ENCODE assay signal across 8 cellular contexts in the genomic region with DNA sequence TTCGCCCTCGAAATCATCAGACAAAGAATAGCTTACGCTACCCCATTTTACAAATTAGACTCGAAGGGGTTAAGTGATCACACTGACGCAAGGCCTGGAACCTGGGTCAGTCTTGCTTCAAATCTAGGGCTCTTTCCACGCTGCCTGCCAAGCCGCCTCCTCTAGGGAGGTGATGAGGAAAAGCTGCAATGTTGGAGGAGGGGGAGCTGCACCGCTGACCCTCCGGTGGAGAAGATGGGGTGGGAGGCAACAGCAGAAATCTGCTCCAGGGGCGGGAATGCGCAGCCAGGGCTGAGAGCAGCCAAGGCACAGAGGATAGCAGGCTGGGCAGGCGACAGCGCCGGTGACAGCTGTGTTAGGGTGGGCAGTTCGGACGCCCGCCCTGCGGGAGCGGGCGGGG. TPM values are rescaled to one million over a fixed set of nuclear protein-coding genes. Genes with fewer than 3 reads are reported as not detected.
A peak's percentile ranks its signal among the peaks of the same experiment; 100 is the strongest.
DNase-seq lines count a peak whose midpoint lies in the region; ATAC-seq, FAIRE-seq and TF ChIP-seq lines count a peak whose summit lies in the region.

No MANE protein-coding gene starts in this region.

- H3K27ac ChIP-seq in A549 (peak overlapping the region; percentile 96 to 98), mucosa of rectum (ENCODE audit: low read depth in 2 of 2, low read length in 2 of 2) (peak overlapping the region; percentile 97 to 100)

- peak overlapping the region; percentile 96 to 98 for H3K9ac ChIP-seq in mucosa of rectum (ENCODE audit: low read depth in 1 of 2, low read length in 2 of 2)

- H3K9me3 ChIP-seq in A549 (no peaks in the 10 kb centered on the region), mucosa of rectum (ENCODE audit: control insufficient read depth in 2 of 2, low read length in 2 of 2) (no peaks in the 10 kb centered on the region)

- CTCF ChIA-PET in A549 (lab: Yijun Ruan, JAX) = interaction anchor here (0.9 to 2.3 kb wide), 3 partner anchors 16 to 132 kb away, joined by 3 to 13 read pairs (median 3); a partner anchor contains a TSS

- WGBS in A549 (ENCODE audit: missing lambda C conversion rate) = 1% methylated on average over 20 of the region's 20 CpGs

- peaks cover 38 to 42% of the 10 kb centered on the region in 2 donors for H3K36me3 ChIP-seq in mucosa of rectum (ENCODE audit: control insufficient read depth in 2 of 2, insufficient read depth in 2 of 2, low read length in 2 of 2)

- H3K27me3 ChIP-seq in mucosa of rectum (ENCODE audit: control insufficient read depth in 2 of 2, insufficient read depth in 2 of 2, low read length in 2 of 2) = no peaks in the 10 kb centered on the region

- TF ChIP-seq CTCF in A549 (IDR thresholded peaks at IDR 0.05) = no peak

- TF ChIP-seq RAD21 in A549 (conservative IDR thresholded peaks at IDR 0.05 in 1 of 2, IDR thresholded peaks at IDR 0.05 in 1 of 2) = no peak

- ATAC-seq in A549 (peak in 1 of 2 experiments; percentile 0; a peak in 2 of 6 replicates), GM18520 (IDR thresholded peaks at IDR 0.05; ENCODE audit: unreplicated experiment) (no peak), HG02970 (IDR thresholded peaks at IDR 0.05; ENCODE audit: low FRiP score, unreplicated experiment) (no peak)

- POLR2A ChIA-PET in A549 (lab: Yijun Ruan, JAX) = interaction anchor here (1.8 to 3.0 kb wide), 3 partner anchors 9 to 47 kb away, joined by 12 to 37 read pairs (median 28); a partner anchor contains a TSS

- peak overlapping the region; percentile 89 for H3K4me3 ChIP-seq in A549
- peak overlapping the region; percentile 88 for H3K4me3 ChIP-seq in Jurkat, Clone E6-1 (ENCODE audit: low read length)
- peak overlapping the region; percentile 81 to 92 for H3K4me3 ChIP-seq in mucosa of rectum (ENCODE audit: low read length in 2 of 2)

- peak overlapping the region; percentile 100 for H3K4me2 ChIP-seq in A549

- FAIRE-seq in A549 (lab: Jason Lieb, UNC) = no peak

- DNase-seq in A549 (ENCODE audit: low read depth in 1 of 2, low spot score in 1 of 2) (no peak), dermis blood vessel endothelial cell (peak; percentile 44), NCI-H2081 (lab: John Stamatoyannopoulos, UW) (no peak), NCI-H1436 treated with DMSO at 0.1 percent for 48 hours (lab: John Stamatoyannopoulos, UW) (no peak)
- no peak for DNase-seq in Jurkat, Clone E6-1 (ENCODE audit: low read depth, low spot score)

- H3K4me1 ChIP-seq in A549 (peaks cover 15% of the 10 kb centered on the region), mucosa of rectum (ENCODE audit: control insufficient read depth in 2 of 2, insufficient read depth in 2 of 2, low read length in 2 of 2) (peaks cover 30 to 38% of the 10 kb centered on the region in 2 donors)

- TF ChIP-seq EP300 in A549 (IDR thresholded peaks at IDR 0.05) = no peak

- TF ChIP-seq POLR2A in A549 (IDR thresholded peaks at IDR 0.05; ENCODE audit: low read length) = no peak

TF ChIP-seq in A549, 52 proteins besides CTCF, POLR2A, EP300 and RAD21:
- TF ChIP-seq, protein P1, sequence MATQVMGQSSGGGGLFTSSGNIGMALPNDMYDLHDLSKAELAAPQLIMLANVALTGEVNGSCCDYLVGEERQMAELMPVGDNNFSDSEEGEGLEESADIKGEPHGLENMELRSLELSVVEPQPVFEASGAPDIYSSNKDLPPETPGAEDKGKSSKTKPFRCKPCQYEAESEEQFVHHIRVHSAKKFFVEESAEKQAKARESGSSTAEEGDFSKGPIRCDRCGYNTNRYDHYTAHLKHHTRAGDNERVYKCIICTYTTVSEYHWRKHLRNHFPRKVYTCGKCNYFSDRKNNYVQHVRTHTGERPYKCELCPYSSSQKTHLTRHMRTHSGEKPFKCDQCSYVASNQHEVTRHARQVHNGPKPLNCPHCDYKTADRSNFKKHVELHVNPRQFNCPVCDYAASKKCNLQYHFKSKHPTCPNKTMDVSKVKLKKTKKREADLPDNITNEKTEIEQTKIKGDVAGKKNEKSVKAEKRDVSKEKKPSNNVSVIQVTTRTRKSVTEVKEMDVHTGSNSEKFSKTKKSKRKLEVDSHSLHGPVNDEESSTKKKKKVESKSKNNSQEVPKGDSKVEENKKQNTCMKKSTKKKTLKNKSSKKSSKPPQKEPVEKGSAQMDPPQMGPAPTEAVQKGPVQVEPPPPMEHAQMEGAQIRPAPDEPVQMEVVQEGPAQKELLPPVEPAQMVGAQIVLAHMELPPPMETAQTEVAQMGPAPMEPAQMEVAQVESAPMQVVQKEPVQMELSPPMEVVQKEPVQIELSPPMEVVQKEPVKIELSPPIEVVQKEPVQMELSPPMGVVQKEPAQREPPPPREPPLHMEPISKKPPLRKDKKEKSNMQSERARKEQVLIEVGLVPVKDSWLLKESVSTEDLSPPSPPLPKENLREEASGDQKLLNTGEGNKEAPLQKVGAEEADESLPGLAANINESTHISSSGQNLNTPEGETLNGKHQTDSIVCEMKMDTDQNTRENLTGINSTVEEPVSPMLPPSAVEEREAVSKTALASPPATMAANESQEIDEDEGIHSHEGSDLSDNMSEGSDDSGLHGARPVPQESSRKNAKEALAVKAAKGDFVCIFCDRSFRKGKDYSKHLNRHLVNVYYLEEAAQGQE (IDR thresholded peaks at IDR 0.05) = peak; percentile 10; the same call in 1 of the 2 replicates
- TF ChIP-seq, protein P2, sequence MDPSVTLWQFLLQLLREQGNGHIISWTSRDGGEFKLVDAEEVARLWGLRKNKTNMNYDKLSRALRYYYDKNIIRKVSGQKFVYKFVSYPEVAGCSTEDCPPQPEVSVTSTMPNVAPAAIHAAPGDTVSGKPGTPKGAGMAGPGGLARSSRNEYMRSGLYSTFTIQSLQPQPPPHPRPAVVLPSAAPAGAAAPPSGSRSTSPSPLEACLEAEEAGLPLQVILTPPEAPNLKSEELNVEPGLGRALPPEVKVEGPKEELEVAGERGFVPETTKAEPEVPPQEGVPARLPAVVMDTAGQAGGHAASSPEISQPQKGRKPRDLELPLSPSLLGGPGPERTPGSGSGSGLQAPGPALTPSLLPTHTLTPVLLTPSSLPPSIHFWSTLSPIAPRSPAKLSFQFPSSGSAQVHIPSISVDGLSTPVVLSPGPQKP (IDR thresholded peaks at IDR 0.05; ENCODE audit: low read depth, low read length) = no peak

RNA-seq across cellular contexts. Expression of a gene that starts 0.6 kb away (rescaled TPM):
- polyA plus RNA-seq in A549 (2011; rRNA removed) (21.4 and 50.4 TPM in 2 replicates), A549 (2017; fragmentation: RNase III; extraction: RNeasy Plus Mini Kit Qiagen cat#74134 plus additional on column Dnase treatment) (22.4 to 26.9 TPM (median 25.1 TPM) in 3 replicates)
- 37.4 and 48.6 TPM in 2 replicates for polyA plus RNA-seq in A549 (2012; cell fraction: cytosol; rRNA removed)
- 74.8 and 97.4 TPM in 2 replicates for polyA plus RNA-seq in A549 (2012; cell fraction: nucleus; rRNA removed)
- polyA minus RNA-seq in A549 (2011; rRNA and poly(A)+ RNA removed) = 56.9 and 72.9 TPM in 2 replicates
- polyA plus RNA-seq in Jurkat, Clone E6-1 (2012; ENCODE audit: insufficient read depth, insufficient read length) = 30.1 TPM
- 19.2 and 28.2 TPM in 2 replicates for total RNA-seq in dermis blood vessel endothelial cell

RNA-seq across cellular contexts. Expression of a gene that starts 11.6 kb away (rescaled TPM):
- 55.5 and 61.8 TPM in 2 replicates for polyA plus RNA-seq in A549 (2011; rRNA removed)
- 58.6 and 78.9 TPM in 2 replicates for polyA plus RNA-seq in A549 (2012; cell fraction: cytosol; rRNA removed)
- polyA plus RNA-seq in A549 (2012; cell fraction: nucleus; rRNA removed) = 49.9 and 81.5 TPM in 2 replicates
- 62.7 to 65.5 TPM (median 64.5 TPM) in 3 replicates for polyA plus RNA-seq in A549 (2017; fragmentation: RNase III; extraction: RNeasy Plus Mini Kit Qiagen cat#74134 plus additional on column Dnase treatment)
- 36.8 and 43.7 TPM in 2 replicates for polyA minus RNA-seq in A549 (2011; rRNA and poly(A)+ RNA removed)
- 94.3 TPM for polyA plus RNA-seq in Jurkat, Clone E6-1 (2012; ENCODE audit: insufficient read depth, insufficient read length)
- total RNA-seq in dermis blood vessel endothelial cell = 51.8 and 59.2 TPM in 2 replicates

RNA-seq across cellular contexts. Expression of a gene that starts 11.8 kb away (rescaled TPM):
- 401 and 591 TPM in 2 replicates for polyA plus RNA-seq in A549 (2011; rRNA removed)
- 964 and 1,067 TPM in 2 replicates for polyA plus RNA-seq in A549 (2012; cell fraction: cytosol; rRNA removed)
- polyA plus RNA-seq in A549 (2012; cell fraction: nucleus; rRNA removed) = 604 and 874 TPM in 2 replicates
- 866 to 893 TPM (median 878 TPM) in 3 replicates for polyA plus RNA-seq in A549 (2017; fragmentation: RNase III; extraction: RNeasy Plus Mini Kit Qiagen cat#74134 plus additional on column Dnase treatment)
- polyA minus RNA-seq in A549 (2011; rRNA and poly(A)+ RNA removed) = 132 and 170 TPM in 2 replicates
- polyA plus RNA-seq in Jurkat, Clone E6-1 (2012; ENCODE audit: insufficient read depth, insufficient read length) = 1,669 TPM
- total RNA-seq in dermis blood vessel endothelial cell = 180 and 316 TPM in 2 replicates

RNA-seq across cellular contexts. Expression of a gene that starts 16.2 kb away (rescaled TPM):
- polyA plus RNA-seq in A549 (2011; rRNA removed) (5.5 and 6.0 TPM in 2 replicates), A549 (2017; fragmentation: RNase III; extraction: RNeasy Plus Mini Kit Qiagen cat#74134 plus additional on column Dnase treatment) (12.4 to 14.0 TPM (median 13.5 TPM) in 3 replicates)
- 9.8 and 15.8 TPM in 2 replicates for polyA plus RNA-seq in A549 (2012; cell fraction: cytosol; rRNA removed)
- 13.8 and 21.4 TPM in 2 replicates for polyA plus RNA-seq in A549 (2012; cell fraction: nucleus; rRNA removed)
- polyA minus RNA-seq in A549 (2011; rRNA and poly(A)+ RNA removed) = 2.9 and 4.0 TPM in 2 replicates
- polyA plus RNA-seq in Jurkat, Clone E6-1 (2012; ENCODE audit: insufficient read depth, insufficient read length) = 8.3 TPM
- total RNA-seq in dermis blood vessel endothelial cell = 8.1 and 13.1 TPM in 2 replicates

RNA-seq across cellular contexts. Expression of a gene that starts 22.1 kb away (rescaled TPM):
- polyA plus RNA-seq in A549 (2011; rRNA removed) (8.2 and 9.6 TPM in 2 replicates), A549 (2017; fragmentation: RNase III; extraction: RNeasy Plus Mini Kit Qiagen cat#74134 plus additional on column Dnase treatment) (6.9 to 9.7 TPM (median 8.2 TPM) in 3 replicates)
- polyA plus RNA-seq in A549 (2012; cell fraction: cytosol; rRNA removed) = 7.9 and 10.1 TPM in 2 replicates
- polyA plus RNA-seq in A549 (2012; cell fraction: nucleus; rRNA removed) = 31.1 and 39.4 TPM in 2 replicates
- 8.6 and 19.4 TPM in 2 replicates for polyA minus RNA-seq in A549 (2011; rRNA and poly(A)+ RNA removed)
- polyA plus RNA-seq in Jurkat, Clone E6-1 (2012; ENCODE audit: insufficient read depth, insufficient read length) = 42.4 TPM
- total RNA-seq in dermis blood vessel endothelial cell = 25.7 and 31.4 TPM in 2 replicates
